In genomic region chr12:110582286-110583136, GRCh38 we compare ENCODE assay signal across 8 cellular contexts. TPM values are rescaled to one million over a fixed set of nuclear protein-coding genes. Genes with fewer than 3 reads are reported as not detected.
DNase-seq lines count a peak whose midpoint lies in the region; ATAC-seq and TF ChIP-seq lines count a peak whose summit lies in the region.

No MANE protein-coding gene starts in this region.

- H2AFZ ChIP-seq in parathyroid adenoma: peak overlapping the region; percentile 79

- H3K27me3 Mint-ChIP-seq in activated naive CD4-positive, alpha-beta T cell treated with anti-CD3 and anti-CD28 coated beads, Interleukin-2, amount 10 ng/mL, durations not matched to agents 7 days and 5 days: no peaks in the 10 kb centered on the region

- H3K4me3 ChIP-seq in AG10803 (ENCODE audit: low read length) (peak overlapping the region; percentile 92), parathyroid adenoma (ENCODE audit: low read depth, low read length) (peak overlapping the region; percentile 79), tibial artery (peak overlapping the region; percentile 68 to 72)

- H3K27ac Mint-ChIP-seq in activated naive CD4-positive, alpha-beta T cell treated with anti-CD3 and anti-CD28 coated beads, Interleukin-2, amount 10 ng/mL, durations not matched to agents 7 days and 5 days: peak overlapping the region; percentile 82

- peak; percentile 26 for ATAC-seq in GM18858 (IDR thresholded peaks at IDR 0.05; ENCODE audit: unreplicated experiment)
- ATAC-seq in HG03095 (IDR thresholded peaks at IDR 0.05; ENCODE audit: unreplicated experiment): peak; percentile 34
- peak; percentile 24 for ATAC-seq in Right ventricle myocardium inferior

- H3K4me1 ChIP-seq in parathyroid adenoma (peaks cover 16% of the 10 kb centered on the region), tibial artery (peaks cover 0 to 66% (median 45%) of the 10 kb centered on the region in 4 donors)

- CTCF ChIA-PET in RWPE1 (lab: Yijun Ruan, JAX): interaction anchor here (1.2 kb wide), 1 partner anchor 31 kb away, joined by 5 read pairs; no protein-coding TSS in a partner anchor
- CTCF ChIA-PET in activated naive CD4-positive, alpha-beta T cell treated with anti-CD3 and anti-CD28 coated beads, Interleukin-2, amount 10 ng/mL, durations not matched to agents 7 days and 5 days (lab: Charles Lee): interaction anchor here (0.8 kb wide), 1 partner anchor 22 kb away, joined by 3 read pairs; no protein-coding TSS in a partner anchor

- peak overlapping the region; percentile 88 for H3K4me3 Mint-ChIP-seq in activated naive CD4-positive, alpha-beta T cell treated with anti-CD3 and anti-CD28 coated beads, Interleukin-2, amount 10 ng/mL, durations not matched to agents 7 days and 5 days

- peaks cover 71% of the 10 kb centered on the region for H3K4me1 Mint-ChIP-seq in activated naive CD4-positive, alpha-beta T cell treated with anti-CD3 and anti-CD28 coated beads, Interleukin-2, amount 10 ng/mL, durations not matched to agents 7 days and 5 days

- TF ChIP-seq CTCF in AG10803 (conservative IDR thresholded peaks at IDR 0.05; ENCODE audit: low read length): no peak
- no peak for TF ChIP-seq CTCF in RWPE1 (conservative IDR thresholded peaks at IDR 0.05; ENCODE audit: low read depth)
- no peak for TF ChIP-seq CTCF in parathyroid adenoma (IDR thresholded peaks at IDR 0.05)
- no peak for TF ChIP-seq CTCF in tibial artery (IDR thresholded peaks at IDR 0.05)

- H3K9me3 Mint-ChIP-seq in activated naive CD4-positive, alpha-beta T cell treated with anti-CD3 and anti-CD28 coated beads, Interleukin-2, amount 10 ng/mL, durations not matched to agents 7 days and 5 days: no peaks in the 10 kb centered on the region

- H3K9ac ChIP-seq in parathyroid adenoma: peak overlapping the region; percentile 62

- no peaks in the 10 kb centered on the region for H3K27me3 ChIP-seq in parathyroid adenoma (ENCODE audit: control insufficient read depth, insufficient read depth, low read length)
- no peaks in the 10 kb centered on the region for H3K27me3 ChIP-seq in tibial artery

- H3K9me3 ChIP-seq in parathyroid adenoma (ENCODE audit: control insufficient read depth, low read length) (no peaks in the 10 kb centered on the region), tibial artery (no peaks in the 10 kb centered on the region)

- H3K27ac ChIP-seq in RWPE1: peak overlapping the region; percentile 85
- peak overlapping the region; percentile 85 for H3K27ac ChIP-seq in parathyroid adenoma
- H3K27ac ChIP-seq in tibial artery: peak overlapping the region; percentile 83 to 84

- POLR2A ChIA-PET in RWPE1 (lab: Yijun Ruan, JAX; ENCODE audit: low non-redundant PET): no interaction called here

- DNase-seq in AG10803 (ENCODE audit: low read depth) (peak; percentile 34), RWPE1 (ENCODE audit: low spot score) (peak; percentile 31), Right ventricle myocardium inferior (ENCODE audit: missing footprints) (peak; percentile 89), tibial artery (peak; percentile 67 to 80)
- peak; percentile 79 for DNase-seq in activated naive CD4-positive, alpha-beta T cell treated with anti-CD3 and anti-CD28 coated beads, Interleukin-2, amount 10 ng/mL, durations not matched to agents 7 days and 5 days

- H3K36me3 ChIP-seq in parathyroid adenoma (ENCODE audit: control insufficient read depth, insufficient read depth, low read length) (no peaks in the 10 kb centered on the region), tibial artery (no peaks in the 10 kb centered on the region)

- H3K79me2 ChIP-seq in parathyroid adenoma: peaks cover 49% of the 10 kb centered on the region

- peaks cover 25% of the 10 kb centered on the region for H3K36me3 Mint-ChIP-seq in activated naive CD4-positive, alpha-beta T cell treated with anti-CD3 and anti-CD28 coated beads, Interleukin-2, amount 10 ng/mL, durations not matched to agents 7 days and 5 days

- peak overlapping the region; percentile 87 for H3K4me2 ChIP-seq in parathyroid adenoma (ENCODE audit: low read length)

- intact Hi-C loops in Right ventricle myocardium inferior (cut with DNase I) (no loop called here), tibial artery (cut with DNase I; ENCODE audit: low total_unique reads) (loop anchor here (5.0 to 10.0 kb wide), 2 partner anchors 40 to 118 kb away; partner anchors contain the start of genes FAM216A and GPN3)

RNA-seq across cellular contexts. Expression of gene PPTC7, which starts 0.6 kb away (rescaled TPM):
- 99.2 TPM for total RNA-seq in Right ventricle myocardium inferior

RNA-seq across cellular contexts. Expression of gene TCTN1, which starts 31.4 kb away (rescaled TPM):
- total RNA-seq in Right ventricle myocardium inferior: 26.9 TPM

Comparison
In these comparisons a context has a peak if more than half of its experiments do, and no peak if none do; other contexts are left out.
1. Peak in every context shown above with its lines: DNase-seq, ATAC-seq, H3K4me3 ChIP-seq and H3K27ac ChIP-seq.
2. DNase-seq: peak in every context shown above with its lines; median percentile 89 in Right ventricle myocardium inferior; 79 in activated naive CD4-positive, alpha-beta T cell treated with anti-CD3 and anti-CD28 coated beads, Interleukin-2, amount 10 ng/mL, durations not matched to agents 7 days and 5 days; 74 in tibial artery; 34 in AG10803; 31 in RWPE1.